10 cellular contexts compared by ENCODE assay signal in genomic region chr15:77255385-77255784, GRCh38.
"Had no signal": no experiment of that assay in that cellular context is flagged by ENCODE, and none has a peak within 500 bp of the region (broad histone marks: within the 10 kb centered on the region; RNA-seq: fewer than 3 reads in every experiment).

No MANE protein-coding gene starts in this region.

- H3K36me3 ChIP-seq: HAP-1 had no signal

- ATAC-seq: GM23338, HCT116 had no signal

- H3K4me2 ChIP-seq: GM23338 had no signal

- H3K4me1 ChIP-seq: HAP-1 had no signal

- DNase-seq: GM23248, GOT3, H7, H9, HCEC 1CT, HFFc6 had no signal

- H3K4me3 ChIP-seq: GM23248, GM23338, HAP-1 had no signal

- H3K9me3 ChIP-seq: HAP-1 had no signal

- H3K27ac ChIP-seq: GM23248 had no signal

- H2AFZ ChIP-seq: GM23248, GM23338 had no signal

- H3K9ac ChIP-seq: GM23248 had no signal

- FAIRE-seq: H54 had no signal
